ENCODE assay signal across 10 cellular contexts in the genomic region with DNA sequence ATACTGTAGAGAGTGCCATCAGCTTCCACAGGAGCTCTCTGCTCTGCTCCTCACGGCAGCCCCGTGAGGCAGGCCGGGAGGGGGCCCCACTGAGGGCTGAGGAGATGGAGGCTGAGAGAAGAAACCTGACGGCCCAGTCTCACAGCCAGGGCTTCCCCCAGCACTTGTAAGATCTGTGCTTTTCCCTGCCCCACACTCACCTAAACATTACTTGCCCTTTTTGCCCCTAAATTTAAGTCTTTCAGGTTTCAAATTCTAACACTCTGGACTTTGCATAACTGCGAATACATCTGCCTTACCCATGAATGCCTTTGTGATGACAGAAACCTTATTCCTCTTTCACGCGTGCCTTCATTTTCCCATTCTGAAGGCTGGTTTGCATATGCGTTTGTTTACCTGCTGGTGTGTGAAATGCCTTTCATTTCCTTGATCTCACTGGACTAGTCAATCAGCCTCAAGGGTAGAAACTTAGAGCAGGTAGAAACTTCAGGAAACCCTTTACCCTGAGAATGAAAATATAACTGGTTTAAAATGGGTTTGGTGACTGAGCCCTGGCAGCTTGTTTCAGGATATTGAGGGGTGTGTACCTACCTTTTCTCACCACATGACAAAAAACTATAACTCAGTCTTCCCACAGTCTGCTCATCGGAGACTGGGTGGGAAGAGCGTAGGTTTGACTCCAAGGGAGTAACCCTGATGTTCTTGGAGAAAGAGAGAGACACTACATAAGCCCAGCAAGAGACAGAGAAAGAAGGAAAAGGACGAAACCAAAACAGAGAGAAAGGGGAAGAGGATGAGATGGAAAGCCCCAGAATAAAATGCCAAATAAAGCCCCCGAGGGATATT. TPM values are rescaled to one million over a fixed set of nuclear protein-coding genes. Genes with fewer than 3 reads are reported as not detected.
A peak's percentile ranks its signal among the peaks of the same experiment; 100 is the strongest.
DNase-seq lines count a peak whose midpoint lies in the region; ATAC-seq, FAIRE-seq and TF ChIP-seq lines count a peak whose summit lies in the region.
"Had no signal": no experiment of that assay in that cellular context is flagged by ENCODE, and none has a peak within 500 bp of the region (broad histone marks: within the 10 kb centered on the region; RNA-seq: fewer than 3 reads in every experiment).

No MANE protein-coding gene starts in this region.

- no peak overlapping the region; the same call in 1 of the 2 replicates for H3K18ac ChIP-seq in H1 (ENCODE audit: extremely low read depth, low read length)

- peak in 1 of 2 experiments; percentile 51; a peak in 2 of 4 replicates for TF ChIP-seq RAD21 in H1 (IDR thresholded peaks at IDR 0.05 in 1 of 2, conservative IDR thresholded peaks at IDR 0.05 in 1 of 2; ENCODE audit: low read depth in 2 of 2, low read length in 2 of 2)

- no peaks in the 10 kb centered on the region for H3K79me1 ChIP-seq in H1 (ENCODE audit: low read depth, low read length)

- no peak overlapping the region for H3K9ac ChIP-seq in H1 (replicated peaks in 1 of 4; ENCODE audit: extremely low read depth in 1 of 4, low read depth in 3 of 4, low read length in 3 of 4)

- no peaks in the 10 kb centered on the region for H3K23me2 ChIP-seq in H1 (ENCODE audit: low read depth, low read length)

- peak; percentile 71 for FAIRE-seq in H1 (lab: Jason Lieb, UNC)

- no peaks in the 10 kb centered on the region for H3K27me3 ChIP-seq in H1 (replicated peaks in 1 of 4; ENCODE audit: control insufficient read depth in 3 of 4, extremely low read depth in 1 of 4, insufficient read depth in 3 of 4, low read length in 3 of 4)
- no peaks in the 10 kb centered on the region for H3K27me3 ChIP-seq in psoas muscle (ENCODE audit: insufficient read depth in 3 of 3, low read length in 2 of 3)
- H3K27me3 ChIP-seq: colonic mucosa had no signal

- H3K23ac ChIP-seq in H1 (ENCODE audit: insufficient read length), result no peak overlapping the region

- H2BK20ac ChIP-seq in H1 (ENCODE audit: low read length), result no peak overlapping the region

- H3K4me3 ChIP-seq in H1 (ENCODE audit: extremely low read depth in 1 of 4, insufficient read depth in 2 of 4, low read depth in 3 of 4, low read length in 4 of 4) (no peak overlapping the region), psoas muscle (no peak overlapping the region)
- H3K4me3 ChIP-seq: colonic mucosa had no signal

- H3K36me3 ChIP-seq in H1 (ENCODE audit: control insufficient read depth in 2 of 4, insufficient read depth in 4 of 4, low read length in 3 of 4), result peaks cover 0 to 10% (median 2%) of the 10 kb centered on the region in 4 experiments; a peak in 3 of 8 replicates
- no peaks in the 10 kb centered on the region for H3K36me3 ChIP-seq in psoas muscle (ENCODE audit: insufficient read depth in 1 of 2, low read depth in 1 of 2)
- H3K36me3 ChIP-seq: colonic mucosa had no signal

- H3K79me2 ChIP-seq in H1 (ENCODE audit: control insufficient read depth in 1 of 2, insufficient read depth in 2 of 2, low read length in 2 of 2), result no peaks in the 10 kb centered on the region

- DNase-seq in ELF-1 (ENCODE audit: low read depth, low spot score), result peak; percentile 62
- no peak for DNase-seq in H1 (ENCODE audit: low read depth in 1 of 2, low spot score in 2 of 2)
- no peak for DNase-seq in activated CD4-positive, alpha-beta T cell treated with anti-CD3 and anti-CD28 coated beads for 48 hours
- no peak for DNase-seq in psoas muscle
- no peak for DNase-seq in ureter (ENCODE audit: low spot score)
- DNase-seq in SK-N-DZ (ENCODE audit: low spot score), result no peak
- DNase-seq: colonic mucosa, NCI-H524 treated with DMSO at 0.1 percent for 48 hours had no signal

- intact Hi-C loops in psoas muscle (cut with DNase I), result no loop called here

- TF ChIP-seq EP300 in H1 (IDR thresholded peaks at IDR 0.05; ENCODE audit: borderline replicate concordance in 1 of 2, low read depth in 2 of 2, low read length in 2 of 2), result no peak

- ATAC-seq in GM19455 (IDR thresholded peaks at IDR 0.05; ENCODE audit: unreplicated experiment) (peak; percentile 69), HG03108 (IDR thresholded peaks at IDR 0.05; ENCODE audit: unreplicated experiment) (peak; percentile 45), psoas muscle (no peak)

- peak; percentile 34 to 42 (median 40); a peak in 3 of 4 replicates for TF ChIP-seq CTCF in H1 (IDR thresholded peaks at IDR 0.05; ENCODE audit: control extremely low read depth in 1 of 3, insufficient read depth in 1 of 3, low read depth in 1 of 3, low read length in 3 of 3)
- no peak for TF ChIP-seq CTCF in psoas muscle (IDR thresholded peaks at IDR 0.05)

- peaks cover 0 to 10% (median 6%) of the 10 kb centered on the region in 4 experiments; a peak in 6 of 7 replicates for H3K4me1 ChIP-seq in H1 (replicated peaks in 1 of 4; ENCODE audit: control insufficient read depth in 3 of 4, insufficient read depth in 4 of 4, low read length in 3 of 4)
- H3K4me1 ChIP-seq in psoas muscle, result no peaks in the 10 kb centered on the region
- H3K4me1 ChIP-seq: colonic mucosa had no signal

- no peak overlapping the region for H2AK5ac ChIP-seq in H1 (ENCODE audit: low read depth, low read length)

- no peaks in the 10 kb centered on the region; a peak in 1 of 4 replicates for H3K9me3 ChIP-seq in H1 (ENCODE audit: insufficient read depth in 2 of 2, low read depth in 1 of 2, low read length in 1 of 2)
- no peaks in the 10 kb centered on the region for H3K9me3 ChIP-seq in psoas muscle
- H3K9me3 ChIP-seq: colonic mucosa had no signal

- POLR2A ChIA-PET in H1 (lab: Charles Lee; ENCODE audit: partially characterized antibody), result interaction anchor here (0.7 to 1.4 kb wide), 3 partner anchors 10 to 39 kb away, joined by 3 to 4 read pairs (median 4); no protein-coding TSS in a partner anchor

- H4K20me1 ChIP-seq in H1 (replicated peaks in 1 of 2; ENCODE audit: control insufficient read depth in 1 of 2, insufficient read depth in 2 of 2, low read length in 2 of 2), result no peaks in the 10 kb centered on the region

- H3K14ac ChIP-seq in H1 (ENCODE audit: insufficient read length), result no peak overlapping the region

- no peak for TF ChIP-seq POLR2A in H1 (IDR thresholded peaks at IDR 0.05; ENCODE audit: control extremely low read depth in 1 of 2, low read depth in 2 of 2, low read length in 2 of 2)

- H4K91ac ChIP-seq in H1 (replicated peaks; ENCODE audit: insufficient read length, low read length), result no peak overlapping the region

- CTCF ChIA-PET in H1 (lab: Charles Lee; ENCODE audit: partially characterized antibody), result interaction anchor here (0.5 to 3.2 kb wide), 11 partner anchors 9 to 245 kb away, joined by 3 to 17 read pairs (median 3); no protein-coding TSS in a partner anchor

- H3K4me2 ChIP-seq in H1 (ENCODE audit: insufficient read depth in 1 of 2, low read depth in 2 of 2, low read length in 2 of 2), result 0 out of 4 replicates have a peak overlapping the region, but pooled peaks of 1 of the 2 experiments have one; percentile 7

- no peak overlapping the region; the same call in 1 of the 2 replicates for H3K27ac ChIP-seq in H1 (ENCODE audit: low read depth, low read length)
- H3K27ac ChIP-seq in psoas muscle, result no peak overlapping the region
- H3K27ac ChIP-seq: colonic mucosa had no signal

- H3K4ac ChIP-seq in H1 (replicated peaks; ENCODE audit: insufficient read length, low read depth, low read length), result no peak overlapping the region

- H2BK120ac ChIP-seq in H1 (replicated peaks; ENCODE audit: low read depth, low read length), result no peak overlapping the region

- H3K56ac ChIP-seq in H1 (replicated peaks; ENCODE audit: insufficient read length, low read depth, low read length), result no peak overlapping the region

- peak overlapping the region; percentile 24; the same call in 1 of the 2 replicates for H2BK15ac ChIP-seq in H1 (ENCODE audit: low read length)

- H4K5ac ChIP-seq in H1 (ENCODE audit: insufficient read length, low read depth, low read length), result no peak overlapping the region

- no peak overlapping the region for H2BK5ac ChIP-seq in H1 (ENCODE audit: low read depth, low read length)

- 67% methylated on average over 12 of the region's 12 CpGs; no CpG with 5 or more reads in 1 of the 2 experiments for WGBS in H1 (ENCODE audit: extremely low coverage in 1 of 2, insufficient coverage in 1 of 2, insufficient read length in 1 of 2, insufficient replicate concordance in 2 of 2, low coverage in 1 of 2, low lambda C conversion rate in 2 of 2, missing lambda C conversion rate in 1 of 2), 2 experiments
- 71 to 78% (median 76%) methylated on average over 12 of the region's 12 CpGs for WGBS in psoas muscle, 3 donors

- H2BK12ac ChIP-seq in H1 (ENCODE audit: low read depth, low read length), result no peak overlapping the region

- H4K8ac ChIP-seq in H1 (ENCODE audit: extremely low read depth, insufficient read depth, low read length), result no peak overlapping the region

- no peak overlapping the region for H2AFZ ChIP-seq in H1 (ENCODE audit: low read length)

TF ChIP-seq in H1, 55 proteins besides CTCF, POLR2A, EP300 and RAD21 (continues in another document):
- no peak for TF ChIP-seq TEAD4 (IDR thresholded peaks at IDR 0.05; ENCODE audit: low read depth, low read length)

RNA-seq across cellular contexts. Expression of gene SLC12A8, which starts 20.1 kb away (rescaled TPM):
- total RNA-seq in H1 (2021; fragmentation: NEBNext Ultra II Directional; extraction: Animal tissue kit (Norgen Biotek cat#: 25700)), result 12.0 and 13.7 TPM in 2 replicates
- polyA plus RNA-seq in H1 (2011; rRNA removed) (14.4 and 16.9 TPM in 2 replicates), psoas muscle (under 1 TPM; 0.06 to 0.12 (median 0.07) TPM)
- 12.0 TPM for polyA plus RNA-seq in H1 (2011; cell fraction: cytosol; rRNA removed)
- polyA plus RNA-seq in H1 (2011; cell fraction: nucleus; rRNA removed), result 21.0 TPM
- polyA plus RNA-seq in H1 (2012, experiment 1 of 2), result 9.7 to 11.8 TPM (median 10.8 TPM) in 4 replicates
- polyA plus RNA-seq in H1 (2012, experiment 2 of 2), result 8.0 TPM
- polyA plus RNA-seq in H1 (2013, experiment 1 of 2), result 9.6 TPM
- 9.6 TPM for polyA plus RNA-seq in H1 (2013, experiment 2 of 2)
- 21.4 and 25.0 TPM in 2 replicates for polyA minus RNA-seq in H1 (2011; rRNA and poly(A)+ RNA removed)
- 10.2 TPM for polyA minus RNA-seq in H1 (2011; cell fraction: cytosol; rRNA and poly(A)+ RNA removed)
- 16.2 TPM for polyA minus RNA-seq in H1 (2011; cell fraction: nucleus; rRNA and poly(A)+ RNA removed)
- total RNA-seq in psoas muscle (under 1 TPM in 3 of 4 donors, not detected in 1; 0.55 to 0.93 (median 0.90) TPM), ureter (6.1 TPM)
- 2.5 and 2.6 TPM in 2 replicates for polyA plus RNA-seq in SK-N-DZ (2014; cell fraction: cytosol; rRNA removed)
- 2.6 and 3.3 TPM in 2 replicates for polyA plus RNA-seq in SK-N-DZ (2014; cell fraction: nucleus; rRNA removed)

Comparison
In these comparisons a context has a peak if more than half of its experiments do, and no peak if none do; other contexts are left out.
1. ATAC-seq: peak in GM19455 (single experiment) and HG03108 (single experiment); none in psoas muscle (0 of 4).